8 cellular contexts compared by ENCODE assay signal in the genomic region with DNA sequence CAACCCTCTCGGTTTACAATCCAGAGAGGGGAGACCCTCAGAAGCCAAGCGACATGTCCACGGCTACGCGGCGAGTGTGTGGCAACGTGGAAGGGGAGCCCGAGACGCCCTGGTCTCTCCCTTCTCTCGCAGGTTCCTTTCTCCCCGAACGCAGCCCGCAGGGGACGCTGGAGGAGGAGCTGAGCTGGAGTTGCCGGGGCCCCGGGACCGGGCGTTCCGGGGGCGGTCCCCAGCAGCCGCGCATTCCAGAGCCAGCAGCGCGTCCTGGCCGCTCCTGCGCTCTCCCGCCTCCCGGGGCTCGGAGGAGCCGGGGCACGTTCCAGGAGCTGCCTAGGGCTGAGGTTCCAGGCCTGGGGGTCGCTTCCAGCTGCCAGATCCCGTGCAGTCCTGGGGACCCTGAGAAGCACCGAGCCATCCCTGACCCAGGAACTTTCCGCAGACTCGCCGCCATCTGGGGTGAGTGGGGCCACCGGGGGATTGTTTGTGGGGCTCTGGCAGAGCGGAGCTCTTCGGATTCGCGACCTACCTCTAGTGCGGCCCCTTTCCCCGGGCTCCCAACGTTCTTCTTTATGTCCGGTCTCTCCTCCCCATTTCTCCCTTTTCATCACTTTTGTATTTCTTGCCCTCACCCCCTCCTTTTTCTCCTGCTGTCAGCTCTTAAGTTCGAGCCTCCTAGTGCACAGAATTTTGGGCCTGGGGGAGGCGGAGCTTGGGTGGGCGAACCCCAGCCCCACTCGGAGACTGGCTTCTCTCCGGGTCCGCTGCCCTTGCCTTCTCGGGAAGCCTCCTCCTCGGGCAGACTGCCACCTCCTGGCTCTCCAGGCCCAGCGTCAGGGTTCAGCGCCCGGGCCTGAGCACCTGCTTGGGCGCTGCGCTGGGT. TPM values are rescaled to one million over a fixed set of nuclear protein-coding genes. Genes with fewer than 3 reads are reported as not detected.
A peak's percentile ranks its signal among the peaks of the same experiment; 100 is the strongest.
DNase-seq lines count a peak whose midpoint lies in the region; ATAC-seq and TF ChIP-seq lines count a peak whose summit lies in the region.

A gene with protein sequence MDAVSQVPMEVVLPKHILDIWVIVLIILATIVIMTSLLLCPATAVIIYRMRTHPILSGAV (plus strand): TSS at position 241 of the 880 bp plus-strand sequence. CDS start 16,684 bp downstream, outside the sequence.

- intact Hi-C loops in CD8-positive, alpha-beta T cell (cut with DNase I, micrococcal nuclease), result loop anchor here (1.0 to 5.0 kb wide), 6 partner anchors 12 to 217 kb away; no protein-coding TSS in a partner anchor

- H3K27ac ChIP-seq in CD8-positive, alpha-beta T cell (ENCODE audit: low read depth, low read length), result peak within 1 kb of the TSS; percentile 41

- no peaks in the 10 kb centered on the region for H3K27me3 ChIP-seq in CD8-positive, alpha-beta T cell (ENCODE audit: insufficient read depth, low read length)

- no peaks in the 10 kb centered on the region for H3K9me3 ChIP-seq in CD8-positive, alpha-beta T cell (ENCODE audit: low read length)

- H3K27ac Mint-ChIP-seq in CD8-positive, alpha-beta T cell, result peak within 1 kb of the TSS; percentile 91

- no peaks in the 10 kb centered on the region for H3K9me3 Mint-ChIP-seq in CD8-positive, alpha-beta T cell

- H3K4me3 ChIP-seq in CD8-positive, alpha-beta T cell (ENCODE audit: low read depth, low read length), result peak within 1 kb of the TSS; percentile 70

- H3K36me3 ChIP-seq in CD8-positive, alpha-beta T cell (ENCODE audit: insufficient read depth, low read length), result no peaks in the 10 kb centered on the region

- peak within 1 kb of the TSS; percentile 96 for H3K4me3 Mint-ChIP-seq in CD8-positive, alpha-beta T cell

- no peaks in the 10 kb centered on the region for H3K27me3 Mint-ChIP-seq in CD8-positive, alpha-beta T cell (ENCODE audit: low read depth)

- peak; percentile 58 for ATAC-seq in CD8-positive, alpha-beta T cell
- ATAC-seq in GM21529 (IDR thresholded peaks at IDR 0.05; ENCODE audit: unreplicated experiment) (peak; percentile 25), GM18858 (IDR thresholded peaks at IDR 0.05; ENCODE audit: unreplicated experiment) (no peak)

- POLR2A ChIA-PET in CD8-positive, alpha-beta T cell (lab: Charles Lee), result interaction anchor here (1.0 to 3.1 kb wide), 4 partner anchors 11 to 78 kb away, joined by 3 to 22 read pairs (median 10); partner anchors contain the start of genes DCTN4, IRGM and RBM22

- peak; percentile 39 to 80 (median 68) for DNase-seq in CD8-positive, alpha-beta T cell
- DNase-seq in NCI-H2029 (lab: John Stamatoyannopoulos, UW), result peak; percentile 19
- DNase-seq in activated CD4-positive, alpha-beta T cell treated with anti-CD3 and anti-CD28 coated beads for 1 hour, result peak; percentile 62
- peak; percentile 74 for DNase-seq in cerebellum (ENCODE audit: low spot score)
- DNase-seq in kidney glomerular epithelial cell (lab: John Stamatoyannopoulos, UW), result peak; percentile 39
- DNase-seq in stimulated activated CD4-positive, alpha-beta T cell treated with anti-CD3 and anti-CD28 coated beads, Interleukin-1b, Interleukin-23, amount 100 ng/mL, for 4 hours (ENCODE audit: low read depth in 2 of 2), result peak; percentile 53 to 65

- H3K4me1 Mint-ChIP-seq in CD8-positive, alpha-beta T cell (ENCODE audit: low read depth), result peaks cover 57% of the 10 kb centered on the region

- peaks cover 33% of the 10 kb centered on the region for H3K4me1 ChIP-seq in CD8-positive, alpha-beta T cell (ENCODE audit: insufficient read depth, low read length)

- no peak for TF ChIP-seq CTCF in CD8-positive, alpha-beta T cell (IDR thresholded peaks at IDR 0.05)

- H3K36me3 Mint-ChIP-seq in CD8-positive, alpha-beta T cell, result no peaks in the 10 kb centered on the region

- CTCF ChIA-PET in CD8-positive, alpha-beta T cell (lab: Charles Lee), result interaction anchor here (0.5 to 3.6 kb wide), 25 partner anchors 8 to 429 kb away, joined by 3 to 22 read pairs (median 4); partner anchors contain the start of genes DCTN4, IRGM and RBM22

RNA-seq across cellular contexts. Expression of the gene that starts here (rescaled TPM):
- total RNA-seq in CD8-positive, alpha-beta T cell, result 1 to 10 TPM; 4.6 to 4.9 TPM
- 3.3 TPM for total RNA-seq in cerebellum

Comparison
In these comparisons a context has a peak if more than half of its experiments do, and no peak if none do; other contexts are left out.
1. DNase-seq: peak in every context shown above with its lines; median percentile 74 in cerebellum; 68 in CD8-positive, alpha-beta T cell; 62 in activated CD4-positive, alpha-beta T cell treated with anti-CD3 and anti-CD28 coated beads for 1 hour; 59 in stimulated activated CD4-positive, alpha-beta T cell treated with anti-CD3 and anti-CD28 coated beads, Interleukin-1b, Interleukin-23, amount 100 ng/mL, for 4 hours; 39 in kidney glomerular epithelial cell; 19 in NCI-H2029.